ENCODE assay signal across 1 cellular context in the genomic region with DNA sequence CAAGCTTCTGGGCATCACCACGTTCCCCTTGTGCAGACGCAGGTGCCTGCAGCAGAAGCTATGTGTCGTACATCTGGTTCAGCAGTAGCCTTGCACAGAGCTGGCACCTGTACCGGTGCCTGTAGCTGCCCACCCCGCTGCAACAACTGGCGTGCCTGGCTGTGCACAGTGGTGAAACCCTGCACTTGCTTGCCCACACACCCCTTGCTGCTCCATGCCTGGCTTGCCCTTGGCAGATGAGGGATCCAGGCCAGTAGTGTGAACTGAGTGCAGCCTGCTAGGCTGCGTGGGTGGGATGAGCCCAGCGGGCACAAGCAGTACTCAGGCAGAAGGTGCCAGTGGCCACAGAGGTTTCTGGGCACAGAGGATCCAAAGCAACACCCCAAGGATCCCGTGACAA.
TF ChIP-seq lines count a peak whose summit lies in the region.

No MANE protein-coding gene starts in this region.

TF ChIP-seq in H1, 55 proteins besides CTCF, POLR2A, EP300 and RAD21 (continued from another document):
- TF ChIP-seq CHD2 (IDR thresholded peaks at IDR 0.05; ENCODE audit: low read length) (no peak), SIN3A (conservative IDR thresholded peaks at IDR 0.05 in 1 of 2, IDR thresholded peaks at IDR 0.05 in 1 of 2; ENCODE audit: low read depth in 1 of 2, low read length in 2 of 2) (no peak), CHD1 (IDR thresholded peaks at IDR 0.05; ENCODE audit: low read depth, low read length) (no peak), SIRT6 (IDR thresholded peaks at IDR 0.05; ENCODE audit: low read length) (no peak)
- TF ChIP-seq, protein P1, sequence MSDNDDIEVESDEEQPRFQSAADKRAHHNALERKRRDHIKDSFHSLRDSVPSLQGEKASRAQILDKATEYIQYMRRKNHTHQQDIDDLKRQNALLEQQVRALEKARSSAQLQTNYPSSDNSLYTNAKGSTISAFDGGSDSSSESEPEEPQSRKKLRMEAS (IDR thresholded peaks at IDR 0.05) = no peak
